1 cellular context compared by ENCODE assay signal in the genomic region with DNA sequence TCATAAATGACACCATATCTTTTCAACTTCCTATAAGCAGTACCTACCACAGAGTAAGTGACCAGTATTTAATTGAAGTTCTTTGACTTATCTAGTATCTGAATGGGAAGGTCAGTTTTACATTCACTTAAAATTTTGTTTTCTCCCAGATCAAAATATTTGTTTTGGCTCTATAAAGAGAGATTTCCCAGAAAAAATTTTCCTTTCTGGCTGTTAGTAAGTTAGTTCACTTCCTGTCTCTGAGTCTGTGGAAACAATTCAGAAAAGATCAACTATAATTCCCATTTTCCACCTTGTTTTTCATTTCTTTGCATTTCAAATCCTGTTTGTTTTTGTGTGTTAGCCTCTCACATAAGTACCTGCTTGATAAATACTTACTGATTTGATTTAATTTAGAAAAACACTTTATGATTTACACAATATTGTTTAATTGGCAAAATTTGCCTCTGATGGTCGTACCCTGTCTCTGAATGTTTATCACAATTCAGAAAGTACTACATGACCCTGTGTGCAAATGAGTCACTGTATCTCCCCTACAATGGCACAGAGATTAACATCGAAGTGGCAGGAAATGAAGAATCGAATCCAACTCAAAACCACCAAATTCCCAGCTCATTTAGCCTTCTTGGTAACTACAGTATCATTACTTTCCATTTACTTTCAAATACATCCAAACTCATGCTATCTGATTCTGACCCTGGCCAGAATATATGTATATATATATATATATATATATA.
TF ChIP-seq lines count a peak whose summit lies in the region.

No MANE protein-coding gene starts in this region.

TF ChIP-seq in endothelial cell of umbilical vein, 7 proteins besides CTCF, POLR2A, EP300 and RAD21 (continued from another document):
- peak; percentile 29 for TF ChIP-seq POLR2AphosphoS5 (IDR thresholded peaks at IDR 0.05; ENCODE audit: insufficient read depth, low read depth, low read length)
- no peak for TF ChIP-seq EZH2 (IDR thresholded peaks at IDR 0.05; ENCODE audit: borderline replicate concordance, low read depth, low read length, severe bottlenecking)
- TF ChIP-seq, protein P1, sequence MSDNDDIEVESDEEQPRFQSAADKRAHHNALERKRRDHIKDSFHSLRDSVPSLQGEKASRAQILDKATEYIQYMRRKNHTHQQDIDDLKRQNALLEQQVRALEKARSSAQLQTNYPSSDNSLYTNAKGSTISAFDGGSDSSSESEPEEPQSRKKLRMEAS (IDR thresholded peaks at IDR 0.05; ENCODE audit: insufficient read depth, insufficient read length) = no peak
- TF ChIP-seq GATA2 (IDR thresholded peaks at IDR 0.05; ENCODE audit: insufficient read depth, insufficient read length, low read depth, low read length) = peak; percentile 94
- no peak for TF ChIP-seq MYC (IDR thresholded peaks at IDR 0.05; ENCODE audit: low read depth, low read length)
- peak; percentile 86 for TF ChIP-seq JUN (IDR thresholded peaks at IDR 0.05; ENCODE audit: borderline replicate concordance, insufficient read depth, insufficient read length, low read depth)
